24 cellular contexts compared by ENCODE assay signal in genomic region chr17:1091885-1092284, GRCh38.
DNase-seq lines count a peak whose midpoint lies in the region; ATAC-seq and TF ChIP-seq lines count a peak whose summit lies in the region.
"Had no signal": no experiment of that assay in that cellular context is flagged by ENCODE, and none has a peak within 500 bp of the region (broad histone marks: within the 10 kb centered on the region; RNA-seq: fewer than 3 reads in every experiment).

No MANE protein-coding gene starts in this region.

- DNase-seq in left ventricle myocardium inferior (no peak), cardiac septum (ENCODE audit: low spot score) (no peak), caudate nucleus (lab: John Stamatoyannopoulos, UW) (no peak), lower lobe of right lung (no peak)
- DNase-seq in central memory CD4-positive, alpha-beta T cell, result no peak
- DNase-seq in stimulated activated CD4-positive, alpha-beta T cell treated with anti-CD3 and anti-CD28 coated beads, Interleukin-12 subunit alpha, Interleukin-12 subunit beta, amount 100 ng/mL, for 4 hours, result no peak
- DNase-seq in naive thymus-derived CD4-positive, alpha-beta T cell, result no peak
- DNase-seq: activated CD4-positive, alpha-beta T cell treated with anti-CD3 and anti-CD28 coated beads, Interleukin-2, amount 50 U/mL, for 48 hours; amniotic stem cell; CD4-positive, CD25-positive, alpha-beta regulatory T cell; cerebellar nuclear complex; HFFc6; hippocampal formation; islet precursor cell; KG1; NCI-H748 treated with DMSO at 0.1 percent for 48 hours; PC-3; stimulated activated CD4-positive, alpha-beta T cell treated with anti-CD3 and anti-CD28 coated beads, Interleukin-2, amount 100 ng/mL, for 24 hours; T-helper 17 cell; WERI-Rb-1 had no signal

- peaks cover 3 to 32% (median 5%) of the 10 kb centered on the region in 5 donors for H3K36me3 Mint-ChIP-seq in naive thymus-derived CD4-positive, alpha-beta T cell

- no peaks in the 10 kb centered on the region for H3K27me3 ChIP-seq in left ventricle myocardium inferior (ENCODE audit: low read depth)
- no peaks in the 10 kb centered on the region for H3K27me3 ChIP-seq in lower lobe of right lung (ENCODE audit: low read depth)
- no peaks in the 10 kb centered on the region for H3K27me3 ChIP-seq in naive thymus-derived CD4-positive, alpha-beta T cell (ENCODE audit: control insufficient read depth in 2 of 2, insufficient read depth in 2 of 2, low read length in 2 of 2)
- H3K27me3 ChIP-seq: SJSA1 had no signal

- H3K9me3 ChIP-seq in left ventricle myocardium inferior (replicated peaks) (no peaks in the 10 kb centered on the region), lower lobe of right lung (no peaks in the 10 kb centered on the region)
- no peaks in the 10 kb centered on the region for H3K9me3 ChIP-seq in naive thymus-derived CD4-positive, alpha-beta T cell (ENCODE audit: control insufficient read depth in 2 of 3, low read length in 3 of 3)
- H3K9me3 ChIP-seq: SJSA1 had no signal

- H3K4me3 Mint-ChIP-seq in naive thymus-derived CD4-positive, alpha-beta T cell, result no peak overlapping the region
- H3K4me3 Mint-ChIP-seq: CD4-positive, CD25-positive, alpha-beta regulatory T cell; HFFc6; nephron; stimulated activated naive CD8-positive, alpha-beta T cell treated with anti-CD3 and anti-CD28 coated beads, Interleukin-15, Interleukin-2, amounts not matched to agents 100 ng/mL and 50 ng/mL, for 24 hours; T-helper 17 cell had no signal

- H3K27ac Mint-ChIP-seq in naive thymus-derived CD4-positive, alpha-beta T cell, result no peak overlapping the region
- H3K27ac Mint-ChIP-seq: HFFc6; nephron; stimulated activated naive CD8-positive, alpha-beta T cell treated with anti-CD3 and anti-CD28 coated beads, Interleukin-15, Interleukin-2, amounts not matched to agents 100 ng/mL and 50 ng/mL, for 24 hours; T-helper 17 cell had no signal

- H3K9me3 Mint-ChIP-seq in naive thymus-derived CD4-positive, alpha-beta T cell, result peaks cover 0 to 2% (median 0%) of the 10 kb centered on the region in 11 donors
- H3K9me3 Mint-ChIP-seq: CD4-positive, CD25-positive, alpha-beta regulatory T cell; HFFc6; nephron; stimulated activated naive CD8-positive, alpha-beta T cell treated with anti-CD3 and anti-CD28 coated beads, Interleukin-15, Interleukin-2, amounts not matched to agents 100 ng/mL and 50 ng/mL, for 24 hours had no signal

- no peaks in the 10 kb centered on the region for H3K27me3 Mint-ChIP-seq in naive thymus-derived CD4-positive, alpha-beta T cell
- H3K27me3 Mint-ChIP-seq: CD4-positive, CD25-positive, alpha-beta regulatory T cell; stimulated activated naive CD8-positive, alpha-beta T cell treated with anti-CD3 and anti-CD28 coated beads, Interleukin-15, Interleukin-2, amounts not matched to agents 100 ng/mL and 50 ng/mL, for 24 hours; T-helper 17 cell had no signal

- ATAC-seq in lower lobe of right lung (no peak), HG02885 (IDR thresholded peaks at IDR 0.05; ENCODE audit: poor library complexity, unreplicated experiment) (no peak)
- no peak for ATAC-seq in naive thymus-derived CD4-positive, alpha-beta T cell
- ATAC-seq: PC-3, T-helper 17 cell had no signal

- peak overlapping the region; percentile 86 for H3K27ac ChIP-seq in left ventricle myocardium inferior (replicated peaks)
- peak overlapping the region; percentile 31 for H3K27ac ChIP-seq in caudate nucleus (ENCODE audit: low read depth, low read length)
- H3K27ac ChIP-seq in lower lobe of right lung, result peak overlapping the region; percentile 74
- H3K27ac ChIP-seq in naive thymus-derived CD4-positive, alpha-beta T cell (ENCODE audit: low read depth, low read length), result no peak overlapping the region
- H3K27ac ChIP-seq: SJSA1, WERI-Rb-1 had no signal

- CTCF ChIA-PET in naive thymus-derived CD4-positive, alpha-beta T cell (lab: Charles Lee), result no interaction called here

- intact Hi-C loops in left ventricle myocardium inferior (cut with micrococcal nuclease) (no loop called here), cardiac septum (cut with DNase I) (no loop called here), lower lobe of right lung (cut with DNase I) (no loop called here)
- intact Hi-C loops in naive thymus-derived CD4-positive, alpha-beta T cell (cut with micrococcal nuclease), result no loop called here

- H3K4me3 ChIP-seq in left ventricle myocardium inferior (no peak overlapping the region), lower lobe of right lung (no peak overlapping the region)
- no peak overlapping the region for H3K4me3 ChIP-seq in naive thymus-derived CD4-positive, alpha-beta T cell (ENCODE audit: low read length)
- H3K4me3 ChIP-seq: SJSA1 had no signal

- TF ChIP-seq CTCF in left ventricle myocardium inferior (IDR thresholded peaks at IDR 0.05; ENCODE audit: borderline replicate concordance) (no peak), lower lobe of right lung (IDR thresholded peaks at IDR 0.05) (no peak)

- H3K36me3 ChIP-seq in left ventricle myocardium inferior, result peaks cover 55% of the 10 kb centered on the region
- H3K36me3 ChIP-seq in lower lobe of right lung, result peaks cover 59% of the 10 kb centered on the region
- H3K36me3 ChIP-seq in naive thymus-derived CD4-positive, alpha-beta T cell (ENCODE audit: control insufficient read depth in 2 of 3, insufficient read depth in 3 of 3, low read length in 3 of 3), result peaks cover 0 to 45% (median 10%) of the 10 kb centered on the region in 3 experiments

- POLR2A ChIA-PET in naive thymus-derived CD4-positive, alpha-beta T cell (lab: Charles Lee), result no interaction called here

- peaks cover 68% of the 10 kb centered on the region for H3K4me1 ChIP-seq in left ventricle myocardium inferior
- H3K4me1 ChIP-seq in lower lobe of right lung, result peaks cover 71% of the 10 kb centered on the region
- peaks cover 0 to 12% of the 10 kb centered on the region in 2 donors for H3K4me1 ChIP-seq in naive thymus-derived CD4-positive, alpha-beta T cell (ENCODE audit: control insufficient read depth in 2 of 2, insufficient read depth in 2 of 2, low read length in 2 of 2)
- H3K4me1 ChIP-seq: SJSA1 had no signal

- H3K4me1 Mint-ChIP-seq in naive thymus-derived CD4-positive, alpha-beta T cell, result peaks cover 7 to 23% (median 14%) of the 10 kb centered on the region in 7 donors
